Comparison of ENCODE assay signal across 8 cellular contexts in the genomic region with DNA sequence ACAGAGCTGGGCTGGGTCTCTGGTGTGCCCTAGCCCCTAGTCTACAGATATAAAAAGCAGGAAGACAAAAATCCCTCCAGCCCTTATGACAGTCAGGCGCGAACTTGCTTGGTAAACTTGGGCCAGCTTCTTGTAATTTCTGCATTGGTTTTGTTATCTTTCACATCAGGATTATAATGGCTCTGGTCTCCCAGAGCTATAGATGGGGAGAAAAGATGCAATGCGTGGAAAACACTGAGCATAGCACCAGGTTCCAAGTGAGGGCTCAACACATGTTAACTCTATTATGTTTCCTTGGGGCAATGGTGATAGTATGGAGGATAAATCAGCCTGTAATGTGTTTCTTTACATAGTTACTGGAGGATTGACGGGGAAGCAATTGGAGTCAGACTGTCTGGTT.
"Had no signal": no experiment of that assay in that cellular context is flagged by ENCODE, and none has a peak within 500 bp of the region (broad histone marks: within the 10 kb centered on the region; RNA-seq: fewer than 3 reads in every experiment).

No MANE protein-coding gene starts in this region.

- ATAC-seq: GM12878 had no signal

- DNase-seq: GDM1, GF-D8 had no signal

- H3K4me3 ChIP-seq: GM12878 had no signal

- FAIRE-seq: G401.6, GM12878, GM12891, GM12892, GM18507, GM19239 had no signal
